In the genomic region with DNA sequence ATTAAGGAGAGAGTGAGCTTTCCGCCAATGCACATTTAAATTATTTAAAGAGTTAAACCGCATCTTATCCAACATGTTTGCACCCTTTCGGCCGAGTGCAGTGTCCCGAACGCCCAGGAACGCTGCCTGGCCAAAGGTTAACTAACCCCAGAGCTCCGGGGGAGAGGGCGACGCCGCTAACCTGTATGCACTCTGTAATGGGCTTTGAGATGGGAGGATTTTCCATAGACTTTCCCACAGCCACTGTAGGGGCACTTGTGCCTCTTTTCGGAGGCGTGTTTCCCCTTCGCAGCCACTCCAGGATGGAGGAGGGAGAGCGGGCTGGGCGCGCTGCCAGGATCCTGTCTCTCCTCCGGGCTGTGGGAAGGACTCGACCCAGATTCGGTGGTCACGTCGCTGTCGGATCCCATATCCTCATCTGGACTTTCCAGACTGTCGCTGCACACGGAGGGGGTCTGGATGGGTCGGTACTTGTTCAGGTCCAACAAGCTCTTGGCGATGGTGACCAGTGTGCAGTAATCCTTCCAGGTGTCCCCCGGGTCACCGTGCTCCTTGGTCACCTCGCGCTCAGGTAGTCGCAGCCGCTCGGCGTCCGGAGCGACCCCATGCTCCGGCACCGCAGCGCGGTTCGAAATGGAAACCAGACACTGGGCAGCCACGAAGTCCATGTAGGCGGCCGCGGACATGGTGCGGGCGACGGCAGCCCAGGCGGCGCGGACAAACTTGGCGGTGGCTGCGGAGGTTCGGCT, we compare ENCODE assay signal across 1 cellular context.
TF ChIP-seq lines count a peak whose summit lies in the region.

No MANE protein-coding gene starts in this region.

TF ChIP-seq in K562, 482 proteins besides CTCF, POLR2A, EP300 and RAD21 (continued from another document and continues in another):
- TF ChIP-seq ZNF318 (IDR thresholded peaks at IDR 0.05; ENCODE audit: borderline replicate concordance in 1 of 2, low read depth in 1 of 2) (no peak), HDAC2 (IDR thresholded peaks at IDR 0.05) (no peak), MTA3 (IDR thresholded peaks at IDR 0.05; ENCODE audit: borderline replicate concordance) (peak; percentile 38; the same call in 1 of the 2 replicates), KDM5B (IDR thresholded peaks at IDR 0.05; ENCODE audit: insufficient replicate concordance, low read depth, low read length) (peak; percentile 66), PTBP1 (IDR thresholded peaks at IDR 0.05; ENCODE audit: low read depth, low read length) (no peak), SMAD1 (IDR thresholded peaks at IDR 0.05; ENCODE audit: low read depth, low read length, partially characterized antibody) (no peak), HMGXB4 (CRISPR knock-in tag; IDR thresholded peaks at IDR 0.05) (no peak), ZBTB40 (IDR thresholded peaks at IDR 0.05) (peak; percentile 22; the same call in 1 of the 2 replicates), ZBTB40 (CRISPR knock-in tag; IDR thresholded peaks at IDR 0.05) (no peak), BDP1 (IDR thresholded peaks at IDR 0.05; ENCODE audit: insufficient read depth, insufficient read length) (no peak), FOXK1 (CRISPR knock-in tag; IDR thresholded peaks at IDR 0.05; ENCODE audit: borderline replicate concordance) (peak; percentile 66; the same call in 1 of the 2 replicates), FOXP4 (CRISPR knock-in tag; IDR thresholded peaks at IDR 0.05; ENCODE audit: borderline replicate concordance) (no peak)
- TF ChIP-seq, protein P1, sequence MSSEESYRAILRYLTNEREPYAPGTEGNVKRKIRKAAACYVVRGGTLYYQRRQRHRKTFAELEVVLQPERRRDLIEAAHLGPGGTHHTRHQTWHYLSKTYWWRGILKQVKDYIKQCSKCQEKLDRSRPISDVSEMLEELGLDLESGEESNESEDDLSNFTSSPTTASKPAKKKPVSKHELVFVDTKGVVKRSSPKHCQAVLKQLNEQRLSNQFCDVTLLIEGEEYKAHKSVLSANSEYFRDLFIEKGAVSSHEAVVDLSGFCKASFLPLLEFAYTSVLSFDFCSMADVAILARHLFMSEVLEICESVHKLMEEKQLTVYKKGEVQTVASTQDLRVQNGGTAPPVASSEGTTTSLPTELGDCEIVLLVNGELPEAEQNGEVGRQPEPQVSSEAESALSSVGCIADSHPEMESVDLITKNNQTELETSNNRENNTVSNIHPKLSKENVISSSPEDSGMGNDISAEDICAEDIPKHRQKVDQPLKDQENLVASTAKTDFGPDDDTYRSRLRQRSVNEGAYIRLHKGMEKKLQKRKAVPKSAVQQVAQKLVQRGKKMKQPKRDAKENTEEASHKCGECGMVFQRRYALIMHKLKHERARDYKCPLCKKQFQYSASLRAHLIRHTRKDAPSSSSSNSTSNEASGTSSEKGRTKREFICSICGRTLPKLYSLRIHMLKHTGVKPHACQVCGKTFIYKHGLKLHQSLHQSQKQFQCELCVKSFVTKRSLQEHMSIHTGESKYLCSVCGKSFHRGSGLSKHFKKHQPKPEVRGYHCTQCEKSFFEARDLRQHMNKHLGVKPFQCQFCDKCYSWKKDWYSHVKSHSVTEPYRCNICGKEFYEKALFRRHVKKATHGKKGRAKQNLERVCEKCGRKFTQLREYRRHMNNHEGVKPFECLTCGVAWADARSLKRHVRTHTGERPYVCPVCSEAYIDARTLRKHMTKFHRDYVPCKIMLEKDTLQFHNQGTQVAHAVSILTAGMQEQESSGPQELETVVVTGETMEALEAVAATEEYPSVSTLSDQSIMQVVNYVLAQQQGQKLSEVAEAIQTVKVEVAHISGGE (CRISPR knock-in tag; IDR thresholded peaks at IDR 0.05): no peak
- TF ChIP-seq, protein P2, sequence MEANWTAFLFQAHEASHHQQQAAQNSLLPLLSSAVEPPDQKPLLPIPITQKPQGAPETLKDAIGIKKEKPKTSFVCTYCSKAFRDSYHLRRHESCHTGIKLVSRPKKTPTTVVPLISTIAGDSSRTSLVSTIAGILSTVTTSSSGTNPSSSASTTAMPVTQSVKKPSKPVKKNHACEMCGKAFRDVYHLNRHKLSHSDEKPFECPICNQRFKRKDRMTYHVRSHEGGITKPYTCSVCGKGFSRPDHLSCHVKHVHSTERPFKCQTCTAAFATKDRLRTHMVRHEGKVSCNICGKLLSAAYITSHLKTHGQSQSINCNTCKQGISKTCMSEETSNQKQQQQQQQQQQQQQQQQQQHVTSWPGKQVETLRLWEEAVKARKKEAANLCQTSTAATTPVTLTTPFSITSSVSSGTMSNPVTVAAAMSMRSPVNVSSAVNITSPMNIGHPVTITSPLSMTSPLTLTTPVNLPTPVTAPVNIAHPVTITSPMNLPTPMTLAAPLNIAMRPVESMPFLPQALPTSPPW (CRISPR knock-in tag; IDR thresholded peaks at IDR 0.05): no peak
